ENCODE assay signal across 24 cellular contexts in the genomic region with DNA sequence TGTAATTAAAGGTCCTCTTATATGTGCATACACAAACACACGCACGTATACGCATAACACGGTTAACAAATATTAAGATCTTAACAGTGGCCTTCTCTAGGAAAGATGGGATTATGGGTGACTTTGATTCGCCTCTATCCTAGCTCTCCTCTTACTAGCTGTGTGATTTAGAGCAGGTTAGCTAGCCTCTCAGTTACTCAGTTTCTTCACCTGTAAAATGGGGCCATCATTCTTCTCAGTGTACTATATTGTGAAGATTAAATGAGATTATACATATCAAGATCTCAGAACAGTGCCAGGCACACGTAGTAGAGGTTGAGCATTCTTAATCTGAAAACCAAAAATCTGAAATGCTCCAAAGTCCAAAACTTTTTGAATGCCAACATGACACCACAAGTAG.
DNase-seq lines count a peak whose midpoint lies in the region; ATAC-seq, FAIRE-seq and TF ChIP-seq lines count a peak whose summit lies in the region.
"Had no signal": no experiment of that assay in that cellular context is flagged by ENCODE, and none has a peak within 500 bp of the region (broad histone marks: within the 10 kb centered on the region; RNA-seq: fewer than 3 reads in every experiment).

No MANE protein-coding gene starts in this region.

- no peaks in the 10 kb centered on the region for H3K27me3 ChIP-seq in BLaER1
- no peaks in the 10 kb centered on the region for H3K27me3 ChIP-seq in Loucy (ENCODE audit: insufficient read depth, low read length, poor library complexity, severe bottlenecking)
- H3K27me3 ChIP-seq in aorta (ENCODE audit: control insufficient read depth in 1 of 2, insufficient read depth in 2 of 2, low read length in 1 of 2), result no peaks in the 10 kb centered on the region
- H3K27me3 ChIP-seq: BE2C had no signal

- H3K4me3 ChIP-seq in BLaER1, result no peak overlapping the region
- H3K4me3 ChIP-seq in Loucy (ENCODE audit: low read length, poor library complexity, severe bottlenecking), result peak overlapping the region; percentile 90
- no peak overlapping the region for H3K4me3 ChIP-seq in aorta (ENCODE audit: low read length in 2 of 2)
- H3K4me3 ChIP-seq: GM23338 had no signal

- H3K36me3 ChIP-seq in BLaER1 (no peaks in the 10 kb centered on the region), Loucy (ENCODE audit: insufficient read depth, low read length) (no peaks in the 10 kb centered on the region), aorta (ENCODE audit: control insufficient read depth in 1 of 2, insufficient read depth in 2 of 2, low read length in 1 of 2) (no peaks in the 10 kb centered on the region)
- H3K36me3 ChIP-seq: BE2C had no signal

- H3K27me3 Mint-ChIP-seq in activated naive CD4-positive, alpha-beta T cell treated with anti-CD3 and anti-CD28 coated beads, Interleukin-2, amount 10 ng/mL, durations not matched to agents 7 days and 5 days, result peaks cover 2% of the 10 kb centered on the region
- peaks cover 0 to under 1% of the 10 kb centered on the region in 2 donors for H3K27me3 Mint-ChIP-seq in natural killer cell (ENCODE audit: low read depth in 2 of 2)
- H3K27me3 Mint-ChIP-seq: CD4-positive, alpha-beta T cell had no signal

- H3K4me1 ChIP-seq in BLaER1, result peaks cover 51% of the 10 kb centered on the region
- peaks cover 12% of the 10 kb centered on the region for H3K4me1 ChIP-seq in Loucy (ENCODE audit: insufficient read depth, low read length, poor library complexity, severe bottlenecking)
- H3K4me1 ChIP-seq in aorta (ENCODE audit: control insufficient read depth in 1 of 2, insufficient read depth in 2 of 2, low read length in 2 of 2), result no peaks in the 10 kb centered on the region
- H3K4me1 ChIP-seq: Caco-2 had no signal

- H2AFZ ChIP-seq in Loucy (ENCODE audit: low read length), result no peak overlapping the region
- H2AFZ ChIP-seq: GM23338 had no signal

- H4K20me1 ChIP-seq in BLaER1 (no peaks in the 10 kb centered on the region), Loucy (ENCODE audit: insufficient read depth, low read length, poor library complexity, severe bottlenecking) (no peaks in the 10 kb centered on the region)

- intact Hi-C loops in natural killer cell (cut with micrococcal nuclease) (no loop called here), aorta (cut with DNase I) (no loop called here)

- ATAC-seq in activated naive CD4-positive, alpha-beta T cell treated with anti-CD3 and anti-CD28 coated beads, Interleukin-2, amount 50 U/mL, for 72 hours, result no peak
- ATAC-seq in natural killer cell (no peak), aorta (ENCODE audit: low FRiP score) (no peak)
- ATAC-seq: GM23338 had no signal

- no peak for TF ChIP-seq CTCF in Loucy (conservative IDR thresholded peaks at IDR 0.05; ENCODE audit: low read length)
- TF ChIP-seq CTCF in natural killer cell (IDR thresholded peaks at IDR 0.05), result no peak

- H3F3A ChIP-seq in Loucy (ENCODE audit: low read depth), result no peaks in the 10 kb centered on the region

- CTCF ChIA-PET in activated naive CD4-positive, alpha-beta T cell treated with anti-CD3 and anti-CD28 coated beads, Interleukin-2, amount 10 ng/mL, durations not matched to agents 7 days and 5 days (lab: Charles Lee), result no interaction called here

- TF ChIP-seq POLR2A in GM12892 (IDR thresholded peaks at IDR 0.05; ENCODE audit: low read depth, low read length), result no peak

- no peaks in the 10 kb centered on the region for H3K9me3 Mint-ChIP-seq in activated naive CD4-positive, alpha-beta T cell treated with anti-CD3 and anti-CD28 coated beads, Interleukin-2, amount 10 ng/mL, durations not matched to agents 7 days and 5 days
- peaks cover 0 to 1% of the 10 kb centered on the region in 2 donors for H3K9me3 Mint-ChIP-seq in activated naive CD4-positive, alpha-beta T cell treated with anti-CD3 and anti-CD28 coated beads, Interleukin-2, amount 50 U/mL, for 72 hours
- no peaks in the 10 kb centered on the region for H3K9me3 Mint-ChIP-seq in natural killer cell
- H3K9me3 Mint-ChIP-seq: CD4-positive, alpha-beta T cell; GM23338; HFFc6 had no signal

- peaks cover 21% of the 10 kb centered on the region for H3K79me2 ChIP-seq in Loucy (ENCODE audit: insufficient read depth, low read length)

- H3K4me3 Mint-ChIP-seq in activated naive CD4-positive, alpha-beta T cell treated with anti-CD3 and anti-CD28 coated beads, Interleukin-2, amount 10 ng/mL, durations not matched to agents 7 days and 5 days, result no peak overlapping the region
- no peak overlapping the region for H3K4me3 Mint-ChIP-seq in natural killer cell
- H3K4me3 Mint-ChIP-seq: GM23338, HFFc6 had no signal

- 90 to 92% methylated on average over 6 of the region's 6 CpGs for WGBS in aorta, 2 donors

- H3K27ac ChIP-seq in BLaER1 (no peak overlapping the region), aorta (ENCODE audit: low read depth in 1 of 2, low read length in 2 of 2) (no peak overlapping the region)
- H3K27ac ChIP-seq: C4-2B had no signal

- H3K36me3 Mint-ChIP-seq in activated naive CD4-positive, alpha-beta T cell treated with anti-CD3 and anti-CD28 coated beads, Interleukin-2, amount 10 ng/mL, durations not matched to agents 7 days and 5 days, result no peaks in the 10 kb centered on the region
- peaks cover 0 to 2% of the 10 kb centered on the region in 2 donors for H3K36me3 Mint-ChIP-seq in activated naive CD4-positive, alpha-beta T cell treated with anti-CD3 and anti-CD28 coated beads, Interleukin-2, amount 50 U/mL, for 72 hours
- H3K36me3 Mint-ChIP-seq in natural killer cell, result no peaks in the 10 kb centered on the region

- no peaks in the 10 kb centered on the region for H3K9me3 ChIP-seq in BLaER1
- no peaks in the 10 kb centered on the region for H3K9me3 ChIP-seq in Loucy (ENCODE audit: insufficient read depth, low read depth, low read length)
- H3K9me3 ChIP-seq in aorta (ENCODE audit: control insufficient read depth, low read length), result no peaks in the 10 kb centered on the region
- H3K9me3 ChIP-seq: BE2C, Caco-2 had no signal

- H3K27ac Mint-ChIP-seq in activated naive CD4-positive, alpha-beta T cell treated with anti-CD3 and anti-CD28 coated beads, Interleukin-2, amount 10 ng/mL, durations not matched to agents 7 days and 5 days, result peak overlapping the region; percentile 45
- no peak overlapping the region for H3K27ac Mint-ChIP-seq in activated naive CD4-positive, alpha-beta T cell treated with anti-CD3 and anti-CD28 coated beads, Interleukin-2, amount 50 U/mL, for 72 hours
- no peak overlapping the region for H3K27ac Mint-ChIP-seq in natural killer cell
- H3K27ac Mint-ChIP-seq: GM23338, HFFc6, IgD-negative memory B cell had no signal

- no peaks in the 10 kb centered on the region for H3K9me2 ChIP-seq in Loucy (replicated peaks; ENCODE audit: low read depth, low read length)

- FAIRE-seq in GM12892 (lab: Jason Lieb, UNC), result peak; percentile 21
- FAIRE-seq: A204.1, D721Med, G401.6, GM12891, GM18507, H54, HTR-8/SVneo had no signal

- no peak for DNase-seq in activated naive CD4-positive, alpha-beta T cell treated with anti-CD3 and anti-CD28 coated beads, Interleukin-2, amount 10 ng/mL, durations not matched to agents 7 days and 5 days
- DNase-seq in activated naive CD4-positive, alpha-beta T cell treated with anti-CD3 and anti-CD28 coated beads, Interleukin-2, amount 50 U/mL, for 72 hours (ENCODE audit: low spot score in 2 of 2), result no peak
- no peak for DNase-seq in GM12892 (ENCODE audit: insufficient read length)
- no peak for DNase-seq in NCI-H2227 treated with DMSO at 0.1 percent for 48 hours (lab: John Stamatoyannopoulos, UW)
- no peak for DNase-seq in natural killer cell
- DNase-seq in aorta, result no peak
- DNase-seq: ACHN; BE2C; Caco-2; CD4-positive, alpha-beta T cell; HCEC 1CT; HFFc6 had no signal

- H3K4me2 ChIP-seq in BLaER1, result peak overlapping the region; percentile 77; the same call in 1 of the 2 replicates
- peak overlapping the region; percentile 95 for H3K4me2 ChIP-seq in Loucy (ENCODE audit: low read depth, low read length, poor library complexity, severe bottlenecking)
- H3K4me2 ChIP-seq: GM23338 had no signal

- H3K9ac ChIP-seq in BLaER1 (no peak overlapping the region), Loucy (ENCODE audit: low read depth, low read length, poor library complexity, severe bottlenecking) (peak overlapping the region; percentile 99)

- H3K4me1 Mint-ChIP-seq in activated naive CD4-positive, alpha-beta T cell treated with anti-CD3 and anti-CD28 coated beads, Interleukin-2, amount 10 ng/mL, durations not matched to agents 7 days and 5 days, result peaks cover 23% of the 10 kb centered on the region
- peaks cover 7% of the 10 kb centered on the region in 2 donors for H3K4me1 Mint-ChIP-seq in natural killer cell
